Comparison of ENCODE assay signal across 22 cellular contexts in genomic region chr3:58092516-58092915, GRCh38.
"Had no signal": no experiment of that assay in that cellular context is flagged by ENCODE, and none has a peak within 500 bp of the region (broad histone marks: within the 10 kb centered on the region; RNA-seq: fewer than 3 reads in every experiment).

No MANE protein-coding gene starts in this region.

- H3K4me1 Mint-ChIP-seq: activated naive CD8-positive, alpha-beta T cell treated with anti-CD3 and anti-CD28 coated beads, Interleukin-2, amount 10 ng/mL, durations not matched to agents 7 days and 5 days; activated T-helper 17 cell treated with anti-CD3 and anti-CD28 coated beads, Interleukin-2, amount 50 U/mL, for 72 hours; brain; stimulated activated naive B cell treated with anti-CD40 and anti-IgM and Interleukin-4, amounts not matched to agents 10 μg/mL and 1 μg/mL and 100 μg/mL, for 72 hours; WTC11 had no signal

- H3K4me3 Mint-ChIP-seq: activated CD8-positive, alpha-beta T cell treated with anti-CD3 and anti-CD28 coated beads for 36 hours; activated naive CD8-positive, alpha-beta T cell treated with anti-CD3 and anti-CD28 coated beads, Interleukin-2, amount 10 ng/mL, durations not matched to agents 7 days and 5 days; activated T-helper 17 cell treated with anti-CD3 and anti-CD28 coated beads, Interleukin-2, amount 50 U/mL, for 72 hours; brain; dendritic cell treated with granulocyte-macrophage colony-stimulating factor and Interleukin-4, amounts not matched to agents 40 ng/mL and 50 ng/mL, for 4 days; stimulated activated naive B cell treated with anti-CD40 and anti-IgM and Interleukin-4, amounts not matched to agents 10 μg/mL and 1 μg/mL and 100 μg/mL, for 72 hours; T-helper 2 cell treated with Interferon-gamma antibody and Interleukin-4, amounts not matched to agents 5 μg/mL and 100 μg/mL, for 36 hours; WTC11 had no signal

- H3K36me3 ChIP-seq: gastrocnemius medialis had no signal

- H3K9me3 Mint-ChIP-seq: activated CD8-positive, alpha-beta T cell treated with anti-CD3 and anti-CD28 coated beads for 36 hours; activated naive CD8-positive, alpha-beta T cell treated with anti-CD3 and anti-CD28 coated beads, Interleukin-2, amount 10 ng/mL, durations not matched to agents 7 days and 5 days; activated T-helper 17 cell treated with anti-CD3 and anti-CD28 coated beads, Interleukin-2, amount 50 U/mL, for 72 hours; brain; dendritic cell treated with granulocyte-macrophage colony-stimulating factor and Interleukin-4, amounts not matched to agents 40 ng/mL and 50 ng/mL, for 4 days; stimulated activated naive B cell treated with anti-CD40 and anti-IgM and Interleukin-4, amounts not matched to agents 10 μg/mL and 1 μg/mL and 100 μg/mL, for 72 hours; T-helper 2 cell treated with Interferon-gamma antibody and Interleukin-4, amounts not matched to agents 5 μg/mL and 100 μg/mL, for 36 hours; WTC11 had no signal

- H3K4me1 ChIP-seq: esophagus squamous epithelium, gastrocnemius medialis had no signal

- ATAC-seq: activated CD8-positive, alpha-beta T cell treated with anti-CD3 and anti-CD28 coated beads for 36 hours; activated T-helper 17 cell treated with anti-CD3 and anti-CD28 coated beads, Interleukin-2, amount 50 U/mL, for 72 hours; gastrocnemius medialis; stimulated activated naive B cell treated with anti-CD40 and anti-IgM and Interleukin-4, amounts not matched to agents 10 μg/mL and 1 μg/mL and 100 μg/mL, for 72 hours; WTC11 had no signal

- H3K27me3 ChIP-seq: esophagus squamous epithelium, gastrocnemius medialis had no signal

- H3K27ac Mint-ChIP-seq: activated CD8-positive, alpha-beta T cell treated with anti-CD3 and anti-CD28 coated beads for 36 hours; activated naive CD8-positive, alpha-beta T cell treated with anti-CD3 and anti-CD28 coated beads, Interleukin-2, amount 10 ng/mL, durations not matched to agents 7 days and 5 days; activated T-helper 17 cell treated with anti-CD3 and anti-CD28 coated beads, Interleukin-2, amount 50 U/mL, for 72 hours; brain; dendritic cell treated with granulocyte-macrophage colony-stimulating factor and Interleukin-4, amounts not matched to agents 40 ng/mL and 50 ng/mL, for 4 days; stimulated activated naive B cell treated with anti-CD40 and anti-IgM and Interleukin-4, amounts not matched to agents 10 μg/mL and 1 μg/mL and 100 μg/mL, for 72 hours; T-helper 2 cell treated with Interferon-gamma antibody and Interleukin-4, amounts not matched to agents 5 μg/mL and 100 μg/mL, for 36 hours; WTC11 had no signal

- DNase-seq: activated CD4-positive, alpha-beta T cell treated with anti-CD3 and anti-CD28 coated beads for 48 hours; activated CD8-positive, alpha-beta T cell treated with anti-CD3 and anti-CD28 coated beads for 36 hours; activated naive CD4-positive, alpha-beta T cell treated with Interleukin-2 at 50 U/mL for 16 hours; activated naive CD8-positive, alpha-beta T cell treated with anti-CD3 and anti-CD28 coated beads, Interleukin-2, amount 10 ng/mL, durations not matched to agents 7 days and 5 days; activated T-cell treated with anti-CD3 and anti-CD28 coated beads, Interleukin-2, amount 50 U/mL, for 1 hour; anterior cingulate cortex; cerebellar nuclear complex; effector CD8-positive, alpha-beta T cell; esophagus squamous epithelium; gastrocnemius medialis; head of caudate nucleus; kidney glomerular epithelial cell; left ventricle myocardium inferior; mammary epithelial cell; occipital lobe; retina; stimulated activated naive B cell treated with anti-CD40 and anti-IgM and Interleukin-4, amounts not matched to agents 10 μg/mL and 1 μg/mL and 100 μg/mL, for 72 hours had no signal

- H3K27ac ChIP-seq: esophagus squamous epithelium, gastrocnemius medialis, left ventricle myocardium inferior had no signal

- H3K9me3 ChIP-seq: esophagus squamous epithelium, gastrocnemius medialis, left ventricle myocardium inferior had no signal

- H3K4me3 ChIP-seq: esophagus squamous epithelium, gastrocnemius medialis, left ventricle myocardium inferior had no signal

- H3K27me3 Mint-ChIP-seq: activated CD8-positive, alpha-beta T cell treated with anti-CD3 and anti-CD28 coated beads for 36 hours; activated naive CD8-positive, alpha-beta T cell treated with anti-CD3 and anti-CD28 coated beads, Interleukin-2, amount 10 ng/mL, durations not matched to agents 7 days and 5 days; activated T-helper 17 cell treated with anti-CD3 and anti-CD28 coated beads, Interleukin-2, amount 50 U/mL, for 72 hours; brain; dendritic cell treated with granulocyte-macrophage colony-stimulating factor and Interleukin-4, amounts not matched to agents 40 ng/mL and 50 ng/mL, for 4 days; stimulated activated naive B cell treated with anti-CD40 and anti-IgM and Interleukin-4, amounts not matched to agents 10 μg/mL and 1 μg/mL and 100 μg/mL, for 72 hours had no signal
